In genomic region chr1:3856923-3857790, GRCh38 we compare ENCODE assay signal across 8 cellular contexts. TPM values are rescaled to one million over a fixed set of nuclear protein-coding genes. Genes with fewer than 3 reads are reported as not detected.
DNase-seq lines count a peak whose midpoint lies in the region; ATAC-seq and TF ChIP-seq lines count a peak whose summit lies in the region.

CEP104 (minus strand) TSS chr1:3857211; CDS start chr1:3852407, 4,804 bp downstream.
DFFB (plus strand) TSS chr1:3857476; CDS start chr1:3857604, 128 bp downstream.

- no peaks in the 10 kb centered on the region for H3K9me3 Mint-ChIP-seq in activated T-helper 17 cell treated with anti-CD3 and anti-CD28 coated beads, Interleukin-2, amount 50 U/mL, for 72 hours
- no peaks in the 10 kb centered on the region for H3K9me3 Mint-ChIP-seq in natural killer cell

- ATAC-seq in GM21786 (IDR thresholded peaks at IDR 0.05; ENCODE audit: unreplicated experiment) = peak; percentile 93
- ATAC-seq in activated T-helper 17 cell treated with anti-CD3 and anti-CD28 coated beads, Interleukin-2, amount 50 U/mL, for 72 hours (replicated peaks) = peak; percentile 98
- ATAC-seq in natural killer cell = peak; percentile 90 to 94 (median 91)

- H3K27ac ChIP-seq in DOHH2 (ENCODE audit: low read depth, low read length) (peak within 1 kb of the TSS; percentile 11; the same call in 1 of the 2 replicates), KOPT-K1 (ENCODE audit: low read depth, low read length, poor library complexity, severe bottlenecking) (peak within 1 kb of the TSS; percentile 43)

- H3K27ac Mint-ChIP-seq in activated T-helper 17 cell treated with anti-CD3 and anti-CD28 coated beads, Interleukin-2, amount 50 U/mL, for 72 hours = peak within 1 kb of the TSS; percentile 93
- H3K27ac Mint-ChIP-seq in natural killer cell = peak within 1 kb of the TSS; percentile 85 to 92

- H3K4me1 ChIP-seq in DOHH2 (ENCODE audit: control insufficient read depth, low read length) = peaks cover 21% of the 10 kb centered on the region

- peak within 1 kb of the TSS; percentile 97 for H3K4me3 Mint-ChIP-seq in activated T-helper 17 cell treated with anti-CD3 and anti-CD28 coated beads, Interleukin-2, amount 50 U/mL, for 72 hours
- H3K4me3 Mint-ChIP-seq in natural killer cell = peak within 1 kb of the TSS; percentile 98

- DNase-seq in RPMI8226 = peak; percentile 100
- peak; percentile 63 for DNase-seq in fibroblast of peridontal ligament (ENCODE audit: extremely low read depth)
- DNase-seq in natural killer cell = peak; percentile 92
- DNase-seq in stimulated activated naive CD4-positive, alpha-beta T cell treated with Interleukin-2 at 50 U/mL for 16 hours (lab: John Stamatoyannopoulos, UW) = peak; percentile 95

- H3K27me3 Mint-ChIP-seq in activated T-helper 17 cell treated with anti-CD3 and anti-CD28 coated beads, Interleukin-2, amount 50 U/mL, for 72 hours = no peaks in the 10 kb centered on the region
- no peaks in the 10 kb centered on the region for H3K27me3 Mint-ChIP-seq in natural killer cell (ENCODE audit: low read depth in 2 of 2)

- H3K9me3 ChIP-seq in DOHH2 (ENCODE audit: control insufficient read depth, insufficient read depth, low read length) (no peaks in the 10 kb centered on the region), KOPT-K1 (ENCODE audit: insufficient read depth, low read length, poor library complexity, severe bottlenecking) (no peaks in the 10 kb centered on the region)

- intact Hi-C loops in natural killer cell (cut with micrococcal nuclease) = loop anchor here (1.0 kb wide), 3 partner anchors 26 to 61 kb away; partner anchors contain the start of genes C1orf174 and LRRC47

- peak; percentile 55 for TF ChIP-seq CTCF in DOHH2 (IDR thresholded peaks at IDR 0.05; ENCODE audit: low read depth, low read length, poor library complexity, severe bottlenecking)
- TF ChIP-seq CTCF in natural killer cell (IDR thresholded peaks at IDR 0.05) = peak; percentile 24

- H3K36me3 ChIP-seq in DOHH2 (ENCODE audit: control insufficient read depth, low read length) = peaks cover 2% of the 10 kb centered on the region; the same call in 1 of the 2 replicates
- 0 out of 2 replicates have a peak, but pooled peaks cover under 1% of the 10 kb centered on the region for H3K36me3 ChIP-seq in KOPT-K1 (ENCODE audit: insufficient read depth, low read length)

- no peaks in the 10 kb centered on the region for H3K36me3 Mint-ChIP-seq in activated T-helper 17 cell treated with anti-CD3 and anti-CD28 coated beads, Interleukin-2, amount 50 U/mL, for 72 hours (ENCODE audit: low read depth)
- H3K36me3 Mint-ChIP-seq in natural killer cell = no peaks in the 10 kb centered on the region

- H4K20me1 ChIP-seq in DOHH2 (ENCODE audit: control insufficient read depth, insufficient read depth, low read depth, low read length) = 0 out of 2 replicates have a peak, but pooled peaks cover 5% of the 10 kb centered on the region

- H3F3A ChIP-seq in DOHH2 (ENCODE audit: control insufficient read depth, insufficient read depth) = no peaks in the 10 kb centered on the region

- peaks cover 6% of the 10 kb centered on the region for H3K4me1 Mint-ChIP-seq in activated T-helper 17 cell treated with anti-CD3 and anti-CD28 coated beads, Interleukin-2, amount 50 U/mL, for 72 hours
- peaks cover 24 to 32% of the 10 kb centered on the region in 2 donors for H3K4me1 Mint-ChIP-seq in natural killer cell

- peak within 1 kb of the TSS; percentile 78 for H3K4me3 ChIP-seq in DOHH2 (ENCODE audit: low read length)

- H3K27me3 ChIP-seq in DOHH2 (ENCODE audit: control insufficient read depth, low read length) = no peaks in the 10 kb centered on the region

- peak within 1 kb of the TSS; percentile 94 for H3K4me2 ChIP-seq in DOHH2 (ENCODE audit: low read length)

- H3K9me2 ChIP-seq in DOHH2 (replicated peaks; ENCODE audit: control insufficient read depth, low read length) = no peaks in the 10 kb centered on the region

- peaks cover 64% of the 10 kb centered on the region for H3K79me2 ChIP-seq in DOHH2 (ENCODE audit: control insufficient read depth, low read length)

RNA-seq across cellular contexts. Expression of gene CEP104, which starts in this region (rescaled TPM):
- total RNA-seq in activated T-helper 17 cell treated with anti-CD3 and anti-CD28 coated beads, Interleukin-2, amount 50 U/mL, for 72 hours = 10 to 100 TPM; 17.8 to 39.4 TPM
- total RNA-seq in natural killer cell = 10 to 100 TPM; 37.1 to 60.2 (median 51.8) TPM

RNA-seq across cellular contexts. Expression of gene DFFB, which starts in this region (rescaled TPM):
- total RNA-seq in activated T-helper 17 cell treated with anti-CD3 and anti-CD28 coated beads, Interleukin-2, amount 50 U/mL, for 72 hours = 10 to 100 TPM; 13.0 to 18.5 TPM
- total RNA-seq in natural killer cell = 10 to 100 TPM; 18.3 to 27.8 (median 18.5) TPM

Comparison
In these comparisons a context has a peak if more than half of its experiments do, and no peak if none do; other contexts are left out.
1. Peak in every context shown above with its lines: DNase-seq, ATAC-seq, H3K4me3 ChIP-seq and H3K27ac ChIP-seq.